19 cellular contexts compared by ENCODE assay signal in the genomic region with DNA sequence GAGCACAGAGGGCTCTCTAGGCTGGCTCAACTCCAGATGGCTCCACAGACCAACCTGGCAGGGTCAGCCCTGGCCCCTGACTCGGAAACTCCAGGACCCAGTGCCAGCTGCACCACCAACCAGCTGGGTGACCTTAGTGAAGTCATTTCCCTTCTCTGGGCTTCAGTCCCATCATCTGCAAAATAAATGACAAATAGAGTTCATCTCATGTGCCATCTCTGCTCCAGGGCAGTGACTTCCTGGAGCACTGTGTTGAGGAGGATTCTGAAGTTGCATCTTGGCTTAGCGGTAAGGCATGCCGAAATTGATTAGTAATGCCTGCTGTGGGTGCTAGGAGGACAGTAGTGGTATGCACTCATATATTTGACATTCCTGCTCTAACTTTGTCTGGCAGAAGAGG. TPM values are rescaled to one million over a fixed set of nuclear protein-coding genes. Genes with fewer than 3 reads are reported as not detected.
A peak's percentile ranks its signal among the peaks of the same experiment; 100 is the strongest.
DNase-seq lines count a peak whose midpoint lies in the region; ATAC-seq and TF ChIP-seq lines count a peak whose summit lies in the region.
"Had no signal": no experiment of that assay in that cellular context is flagged by ENCODE, and none has a peak within 500 bp of the region (broad histone marks: within the 10 kb centered on the region; RNA-seq: fewer than 3 reads in every experiment).

No MANE protein-coding gene starts in this region.

- peak overlapping the region; percentile 26 for H3K4me3 Mint-ChIP-seq in CD4-positive, alpha-beta T cell
- H3K4me3 Mint-ChIP-seq in activated T-helper 17 cell treated with anti-CD3 and anti-CD28 coated beads, Interleukin-2, amount 50 U/mL, for 72 hours: peak overlapping the region; percentile 65
- peak overlapping the region in 7 of 10 donors; percentile 30 to 80 (median 63) for H3K4me3 Mint-ChIP-seq in naive thymus-derived CD8-positive, alpha-beta T cell

- CTCF ChIA-PET in CD4-positive, alpha-beta T cell (lab: Charles Lee): no interaction called here
- CTCF ChIA-PET in HEK293 (lab: Yijun Ruan, JAX): interaction anchor here (0.6 kb wide), 1 partner anchor 67 kb away, joined by 3 read pairs; no protein-coding TSS in a partner anchor

- no peaks in the 10 kb centered on the region for H3K9me3 ChIP-seq in CD4-positive, alpha-beta T cell (ENCODE audit: control insufficient read depth, low read length)
- no peaks in the 10 kb centered on the region for H3K9me3 ChIP-seq in HEK293 (ENCODE audit: control insufficient read depth, insufficient read depth, low read depth, low read length)
- H3K9me3 ChIP-seq: thoracic aorta had no signal

- POLR2A ChIA-PET in CD4-positive, alpha-beta T cell (lab: Charles Lee): interaction anchor here (1.5 kb wide), 1 partner anchor 86 kb away, joined by 5 read pairs; no protein-coding TSS in a partner anchor
- POLR2A ChIA-PET in HEK293 (lab: Yijun Ruan, JAX): no interaction called here
- POLR2A ChIA-PET in naive thymus-derived CD8-positive, alpha-beta T cell (lab: Charles Lee): interaction anchor here (0.6 kb wide), 1 partner anchor 63 kb away, joined by 5 read pairs; no protein-coding TSS in a partner anchor

- no peak overlapping the region for H3K4me3 ChIP-seq in HEK293 (ENCODE audit: low read depth, low read length)
- H3K4me3 ChIP-seq: cardiac muscle cell, thoracic aorta had no signal

- no peaks in the 10 kb centered on the region for H3K36me3 ChIP-seq in HEK293 (ENCODE audit: control insufficient read depth in 2 of 2, insufficient read depth in 1 of 2, low read length in 2 of 2)
- H3K36me3 ChIP-seq: cardiac muscle cell, thoracic aorta had no signal

- H3K27me3 Mint-ChIP-seq in CD4-positive, alpha-beta T cell: no peaks in the 10 kb centered on the region
- H3K27me3 Mint-ChIP-seq in activated T-helper 17 cell treated with anti-CD3 and anti-CD28 coated beads, Interleukin-2, amount 50 U/mL, for 72 hours: no peaks in the 10 kb centered on the region
- no peaks in the 10 kb centered on the region for H3K27me3 Mint-ChIP-seq in naive thymus-derived CD8-positive, alpha-beta T cell

- intact Hi-C loops in CD4-positive, alpha-beta T cell (cut with DNase I, micrococcal nuclease): loop anchor here in 1 of 2 experiments (10.0 kb wide), 1 partner anchor 67 kb away; no protein-coding TSS in a partner anchor
- intact Hi-C loops in posterior cingulate gyrus (cut with DNase I): no loop called here

- no peaks in the 10 kb centered on the region for H3K4me1 ChIP-seq in HEK293 (ENCODE audit: control insufficient read depth, insufficient read depth, low read length)

- no peaks in the 10 kb centered on the region for H3K27me3 ChIP-seq in CD4-positive, alpha-beta T cell (ENCODE audit: control insufficient read depth, insufficient read depth, low read length)

- ATAC-seq in CD4-positive, alpha-beta T cell (ENCODE audit: poor library complexity): no peak
- ATAC-seq in activated T-helper 17 cell treated with anti-CD3 and anti-CD28 coated beads, Interleukin-2, amount 50 U/mL, for 72 hours (replicated peaks): peak; percentile 25
- ATAC-seq in naive thymus-derived CD8-positive, alpha-beta T cell: no peak
- no peak for ATAC-seq in GM21367 (IDR thresholded peaks at IDR 0.05; ENCODE audit: unreplicated experiment)

- H3K36me3 Mint-ChIP-seq in CD4-positive, alpha-beta T cell (ENCODE audit: low read depth): peaks cover 31% of the 10 kb centered on the region
- no peaks in the 10 kb centered on the region for H3K36me3 Mint-ChIP-seq in activated T-helper 17 cell treated with anti-CD3 and anti-CD28 coated beads, Interleukin-2, amount 50 U/mL, for 72 hours (ENCODE audit: low read depth)
- H3K36me3 Mint-ChIP-seq in naive thymus-derived CD8-positive, alpha-beta T cell: peaks cover 0 to 3% (median 0%) of the 10 kb centered on the region in 3 donors

- H3K9me3 Mint-ChIP-seq in CD4-positive, alpha-beta T cell: no peaks in the 10 kb centered on the region
- H3K9me3 Mint-ChIP-seq in activated T-helper 17 cell treated with anti-CD3 and anti-CD28 coated beads, Interleukin-2, amount 50 U/mL, for 72 hours: no peaks in the 10 kb centered on the region
- peaks cover 0 to 2% (median 0%) of the 10 kb centered on the region in 9 donors for H3K9me3 Mint-ChIP-seq in naive thymus-derived CD8-positive, alpha-beta T cell

- TF ChIP-seq CTCF in CD4-positive, alpha-beta T cell (IDR thresholded peaks at IDR 0.05): no peak
- no peak for TF ChIP-seq CTCF in HEK293 (tag by site-specific recombination; IDR thresholded peaks at IDR 0.05)

- H3K27ac ChIP-seq in CD4-positive, alpha-beta T cell (ENCODE audit: low read depth, low read length): peak overlapping the region; percentile 62
- no peak overlapping the region for H3K27ac ChIP-seq in HEK293 (ENCODE audit: extremely low read depth, low read depth, low read length)
- H3K27ac ChIP-seq: cardiac muscle cell, thoracic aorta, WERI-Rb-1 had no signal

- peak overlapping the region; percentile 66 for H3K27ac Mint-ChIP-seq in CD4-positive, alpha-beta T cell
- peak overlapping the region; percentile 91 for H3K27ac Mint-ChIP-seq in activated T-helper 17 cell treated with anti-CD3 and anti-CD28 coated beads, Interleukin-2, amount 50 U/mL, for 72 hours
- peak overlapping the region in 9 of 10 donors; percentile 26 to 94 (median 72) for H3K27ac Mint-ChIP-seq in naive thymus-derived CD8-positive, alpha-beta T cell

- no peak for DNase-seq in CD4-positive, alpha-beta T cell
- DNase-seq in naive thymus-derived CD8-positive, alpha-beta T cell: no peak
- DNase-seq in posterior cingulate gyrus: no peak
- no peak for DNase-seq in NCI-H2227 (lab: John Stamatoyannopoulos, UW; ENCODE audit: unreplicated experiment)
- DNase-seq: amygdala, EL, NCI-H1417, NCI-H526, Right ventricle myocardium superior, T-helper 2 cell, WERI-Rb-1 had no signal

- peaks cover 97% of the 10 kb centered on the region for H3K4me1 Mint-ChIP-seq in CD4-positive, alpha-beta T cell (ENCODE audit: low read depth)
- H3K4me1 Mint-ChIP-seq in activated T-helper 17 cell treated with anti-CD3 and anti-CD28 coated beads, Interleukin-2, amount 50 U/mL, for 72 hours: peaks cover 82% of the 10 kb centered on the region
- H3K4me1 Mint-ChIP-seq in naive thymus-derived CD8-positive, alpha-beta T cell: peaks cover 52 to 97% (median 94%) of the 10 kb centered on the region in 4 donors

TF ChIP-seq in HEK293, 187 proteins besides CTCF, POLR2A, EP300 and RAD21:
- no peak for TF ChIP-seq ZNF768 (tag by site-specific recombination; IDR thresholded peaks at IDR 0.05)
- peak; percentile 62 for TF ChIP-seq ZBTB17 (tag by site-specific recombination; IDR thresholded peaks at IDR 0.05)
- TF ChIP-seq SCRT2 (tag by site-specific recombination; IDR thresholded peaks at IDR 0.05): 0 out of 2 replicates have a peak, but pooled peaks have one; percentile 45
- 0 out of 2 replicates have a peak, but pooled peaks have one; percentile 40 for TF ChIP-seq SCRT1 (tag by site-specific recombination; IDR thresholded peaks at IDR 0.05; ENCODE audit: borderline replicate concordance)
- no peak for TF ChIP-seq ZNF121 (tag by site-specific recombination; IDR thresholded peaks at IDR 0.05)
- TF ChIP-seq ZNF645 (tag by site-specific recombination; IDR thresholded peaks at IDR 0.05): no peak

RNA-seq across cellular contexts. Expression of gene DTX1, which starts 31.5 kb away (rescaled TPM):
- 10 to 100 TPM; 14.0 to 14.2 TPM for total RNA-seq in CD4-positive, alpha-beta T cell
- 10 to 100 TPM; 13.2 to 17.4 TPM for total RNA-seq in activated T-helper 17 cell treated with anti-CD3 and anti-CD28 coated beads, Interleukin-2, amount 50 U/mL, for 72 hours
- total RNA-seq in naive thymus-derived CD8-positive, alpha-beta T cell: 1 to 10 TPM; 2.8 to 4.1 TPM
- 1 to 10 TPM in 1 of 3 donors, under 1 TPM in 2; 0.09 to 1.5 (median 0.48) TPM for polyA plus RNA-seq in naive thymus-derived CD8-positive, alpha-beta T cell
- total RNA-seq: HT-29 had no signal

RNA-seq across cellular contexts. Expression of gene RASAL1, which starts 47.5 kb away (rescaled TPM):
- 1 to 10 TPM; 1.2 to 2.7 TPM for total RNA-seq in CD4-positive, alpha-beta T cell
- total RNA-seq in activated T-helper 17 cell treated with anti-CD3 and anti-CD28 coated beads, Interleukin-2, amount 50 U/mL, for 72 hours: 10 to 100 TPM in 1 of 2 donors, 1 to 10 TPM in 1; 1.0 to 21.3 TPM
- under 1 TPM; 0.44 to 0.47 TPM for total RNA-seq in naive thymus-derived CD8-positive, alpha-beta T cell
- under 1 TPM; 0.13 to 0.76 (median 0.23) TPM for polyA plus RNA-seq in naive thymus-derived CD8-positive, alpha-beta T cell
- total RNA-seq: dermis microvascular lymphatic vessel endothelial cell, mesenteric fat pad, Right ventricle myocardium superior had no signal
